In the genomic region with DNA sequence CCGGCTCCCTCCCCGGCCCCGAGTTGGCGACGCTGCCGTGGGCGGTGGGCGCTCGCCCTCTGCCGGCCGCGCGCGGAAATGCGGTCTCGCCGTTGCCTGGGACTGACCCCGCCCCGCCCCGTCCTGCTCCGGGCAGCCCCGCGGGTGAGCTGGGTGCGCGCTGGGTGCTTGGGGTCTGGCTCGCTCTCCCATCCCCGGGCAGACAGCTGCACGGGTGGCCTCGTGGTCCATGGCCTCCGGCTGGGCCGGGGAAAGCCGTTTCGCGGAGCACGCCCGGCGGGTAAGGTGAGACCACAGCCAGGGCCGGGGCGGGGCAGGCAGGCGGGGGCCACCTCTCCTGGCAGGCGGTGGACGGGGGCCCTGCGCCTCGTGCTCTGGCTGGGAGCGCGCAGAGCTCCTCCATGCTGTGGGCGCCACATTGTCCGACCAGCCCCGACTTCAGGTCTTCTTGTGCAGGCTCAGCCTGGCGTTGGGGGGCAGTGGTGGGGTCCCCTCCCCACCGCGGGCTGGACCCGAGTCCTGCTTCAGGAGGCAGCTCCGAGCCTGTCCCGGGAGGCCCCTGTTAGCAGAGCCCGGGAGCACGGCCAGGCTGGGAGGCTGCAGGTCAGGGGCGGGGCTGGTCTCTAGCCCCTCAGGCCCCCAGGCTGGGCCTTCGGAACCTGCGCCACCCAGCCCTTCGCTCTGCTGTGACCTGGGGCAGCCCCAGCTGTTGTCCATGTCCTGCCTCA, we compare ENCODE assay signal across 8 cellular contexts.
DNase-seq lines count a peak whose midpoint lies in the region; ATAC-seq and TF ChIP-seq lines count a peak whose summit lies in the region.

No MANE protein-coding gene starts in this region.

- no peak for ATAC-seq in GM21786 (IDR thresholded peaks at IDR 0.05; ENCODE audit: unreplicated experiment)
- no peak for ATAC-seq in GM18511 (IDR thresholded peaks at IDR 0.05; ENCODE audit: unreplicated experiment)

- peak overlapping the region; percentile 56 for H3K4me3 ChIP-seq in coronary artery

- DNase-seq in DMS79 (lab: John Stamatoyannopoulos, UW): peak; percentile 23
- peak; percentile 62 to 71 for DNase-seq in activated CD4-positive, alpha-beta T cell treated with anti-CD3 and anti-CD28 coated beads for 4 hours
- no peak for DNase-seq in coronary artery (ENCODE audit: low spot score)
- peak; percentile 21 for DNase-seq in medulla oblongata (ENCODE audit: extremely low spot score)
- DNase-seq in stimulated activated CD8-positive, alpha-beta memory T cell treated with anti-CD3 and anti-CD28 coated beads, Interleukin-15, amount 100 ng/mL, for 24 hours (ENCODE audit: low read depth): peak; percentile 64

- H3K27ac ChIP-seq in coronary artery: no peak overlapping the region

- TF ChIP-seq CTCF in LNCAP (IDR thresholded peaks at IDR 0.05) (peak; percentile 73), coronary artery (IDR thresholded peaks at IDR 0.05) (peak; percentile 59)
